In genomic region chr13:110872034-110872767, GRCh38 we compare ENCODE assay signal across 27 cellular contexts. TPM values are rescaled to one million over a fixed set of nuclear protein-coding genes. Genes with fewer than 3 reads are reported as not detected.
DNase-seq lines count a peak whose midpoint lies in the region; ATAC-seq, FAIRE-seq and TF ChIP-seq lines count a peak whose summit lies in the region.
"Had no signal": no experiment of that assay in that cellular context is flagged by ENCODE, and none has a peak within 500 bp of the region (broad histone marks: within the 10 kb centered on the region; RNA-seq: fewer than 3 reads in every experiment).

No MANE protein-coding gene starts in this region.

- no TSS peak for BruUV-seq in IMR-90 (replicated peaks; lab: Mats Ljungman, UMichigan)

- no peak overlapping the region for H3K4me3 Mint-ChIP-seq in stimulated activated memory B cell treated with anti-CD40 and anti-IgM and Interleukin-4, amounts not matched to agents 10 μg/mL and 1 μg/mL and 100 μg/mL, for 72 hours
- H3K4me3 Mint-ChIP-seq in CD8-positive, alpha-beta memory T cell = no peak overlapping the region
- H3K4me3 Mint-ChIP-seq: activated CD4-positive, alpha-beta T cell treated with anti-CD3 and anti-CD28 coated beads, Interleukin-2, amount 10 ng/mL, durations not matched to agents 7 days and 5 days; activated naive CD8-positive, alpha-beta T cell treated with anti-CD3 and anti-CD28 coated beads, Interleukin-2, amount 50 U/mL, for 24 hours; activated T-cell treated with anti-CD3 and anti-CD28 coated beads, Interleukin-2, amount 50 U/mL, for 24 hours; WTC11 had no signal

- H2AFZ ChIP-seq in IMR-90 (replicated peaks; ENCODE audit: low read length, poor library complexity) (peak overlapping the region; percentile 15), keratinocyte (ENCODE audit: control insufficient read depth, low read length) (no peak overlapping the region)

- peaks cover 15% of the 10 kb centered on the region for H3K9me1 ChIP-seq in IMR-90 (ENCODE audit: insufficient read depth, low read length)
- H3K9me1 ChIP-seq in keratinocyte (ENCODE audit: control insufficient read depth, extremely low read depth, insufficient read depth, low read length) = peaks cover 2% of the 10 kb centered on the region

- CTCF ChIA-PET in IMR-90 (lab: Yijun Ruan, JAX) = no interaction called here
- CTCF ChIA-PET in CD8-positive, alpha-beta memory T cell (lab: Charles Lee) = no interaction called here

- no peak overlapping the region for H3K18ac ChIP-seq in IMR-90 (ENCODE audit: low read depth, low read length)

- H3K36me3 ChIP-seq in IMR-90 (ENCODE audit: control insufficient read depth, insufficient read depth, low read length) (no peaks in the 10 kb centered on the region), ascending aorta (no peaks in the 10 kb centered on the region), keratinocyte (ENCODE audit: control insufficient read depth in 2 of 2, extremely low read depth in 1 of 2, insufficient read depth in 2 of 2, low read length in 2 of 2) (no peaks in the 10 kb centered on the region), esophagus squamous epithelium (no peaks in the 10 kb centered on the region)
- H3K36me3 ChIP-seq in CD8-positive, alpha-beta memory T cell (ENCODE audit: insufficient read depth, low read length) = no peaks in the 10 kb centered on the region
- H3K36me3 ChIP-seq: BLaER1, transverse colon had no signal

- dilution Hi-C loops in IMR-90 (cut with HindIII; ENCODE audit: low sequenced_read_pairs, unreplicated experiment) = no loop called here
- dilution Hi-C loops in keratinocyte (cut with MboI; ENCODE audit: extremely low pct_ligation_motif_present, low sequenced_read_pairs) = no loop called here

- H3K23ac ChIP-seq in IMR-90 (ENCODE audit: low read depth, low read length) = no peak overlapping the region

- H3K27me3 ChIP-seq in IMR-90 (ENCODE audit: control insufficient read depth, insufficient read depth, low read length) = no peaks in the 10 kb centered on the region
- no peaks in the 10 kb centered on the region for H3K27me3 ChIP-seq in ascending aorta
- peaks cover 7% of the 10 kb centered on the region for H3K27me3 ChIP-seq in keratinocyte (ENCODE audit: control insufficient read depth, extremely low read depth, insufficient read depth, low read length)
- H3K27me3 ChIP-seq in CD8-positive, alpha-beta memory T cell (ENCODE audit: insufficient read depth, low read length, poor library complexity, severe bottlenecking) = no peaks in the 10 kb centered on the region
- peaks cover 0 to 13% (median 0%) of the 10 kb centered on the region in 4 donors for H3K27me3 ChIP-seq in esophagus squamous epithelium
- H3K27me3 ChIP-seq: body of pancreas had no signal

- TF ChIP-seq CTCF in IMR-90 (conservative IDR thresholded peaks at IDR 0.05; ENCODE audit: low read depth, low read length) (no peak), ascending aorta (IDR thresholded peaks at IDR 0.05) (no peak), keratinocyte (optimal IDR thresholded peaks at IDR 0.05 in 1 of 3, IDR thresholded peaks at IDR 0.05 in 1 of 3, conservative IDR thresholded peaks at IDR 0.05 in 1 of 3; ENCODE audit: extremely low read depth in 1 of 3, insufficient read depth in 2 of 3, low read length in 3 of 3) (no peak), esophagus squamous epithelium (IDR thresholded peaks at IDR 0.05) (no peak)

- H3K4me3 ChIP-seq in IMR-90 (ENCODE audit: insufficient read depth, low read depth, low read length) = no peak overlapping the region
- no peak overlapping the region for H3K4me3 ChIP-seq in ascending aorta
- H3K4me3 ChIP-seq in keratinocyte (ENCODE audit: control insufficient read depth in 2 of 3, extremely low read depth in 1 of 3, insufficient read depth in 2 of 3, low read depth in 1 of 3, low read length in 3 of 3) = no peak overlapping the region
- H3K4me3 ChIP-seq in CD8-positive, alpha-beta memory T cell (ENCODE audit: low read length) = no peak overlapping the region
- no peak overlapping the region for H3K4me3 ChIP-seq in esophagus squamous epithelium
- H3K4me3 ChIP-seq: BLaER1, body of pancreas, transverse colon had no signal

- TF ChIP-seq RAD21 in IMR-90 (IDR thresholded peaks at IDR 0.05; ENCODE audit: low read length) = no peak

- intact Hi-C loops in IMR-90 (cut with micrococcal nuclease) = loop anchor here (5.0 kb wide), 2 partner anchors 40 to 180 kb away; no protein-coding TSS in a partner anchor
- intact Hi-C loops in ascending aorta (cut with DNase I) = loop anchor here (5.0 to 10.0 kb wide), 2 partner anchors 410 to 747 kb away; no protein-coding TSS in a partner anchor
- intact Hi-C loops in esophagus squamous epithelium (cut with DNase I) = no loop called here

- H3K14ac ChIP-seq in IMR-90 (replicated peaks; ENCODE audit: low read depth, low read length) = no peak overlapping the region

- no peaks in the 10 kb centered on the region for H4K20me1 ChIP-seq in IMR-90 (ENCODE audit: insufficient read depth, low read length)
- H4K20me1 ChIP-seq in keratinocyte (ENCODE audit: control insufficient read depth, extremely low read depth, insufficient read depth, low read length) = no peaks in the 10 kb centered on the region
- H4K20me1 ChIP-seq: BLaER1 had no signal

- H4K8ac ChIP-seq in IMR-90 (ENCODE audit: low read depth in 2 of 2, low read length in 2 of 2) = no peak overlapping the region; a peak in 1 of 4 replicates

- in situ Hi-C loops in IMR-90 (cut with MboI; ENCODE audit: low sequenced_read_pairs) = no loop called here

- H3K9ac ChIP-seq in IMR-90 (ENCODE audit: low read depth, low read length) (no peak overlapping the region), keratinocyte (ENCODE audit: control insufficient read depth, extremely low read depth, insufficient read depth, low read length) (peak overlapping the region; percentile 15)
- H3K9ac ChIP-seq: BLaER1 had no signal

- peaks cover 38% of the 10 kb centered on the region for H3K27me3 Mint-ChIP-seq in stimulated activated memory B cell treated with anti-CD40 and anti-IgM and Interleukin-4, amounts not matched to agents 10 μg/mL and 1 μg/mL and 100 μg/mL, for 72 hours
- H3K27me3 Mint-ChIP-seq in CD8-positive, alpha-beta memory T cell = peaks cover 32 to 52% of the 10 kb centered on the region in 2 donors

- FAIRE-seq in keratinocyte (lab: Jason Lieb, UNC) = no peak
- FAIRE-seq: endothelial cell of umbilical vein had no signal

- DNase-seq in IMR-90 (no peak), ascending aorta (ENCODE audit: low spot score in 2 of 2) (no peak), keratinocyte (ENCODE audit: low read depth, low spot score) (no peak), esophagus squamous epithelium (lab: John Stamatoyannopoulos, UW) (no peak)
- DNase-seq in CD8-positive, alpha-beta memory T cell = no peak
- DNase-seq: activated CD4-positive, alpha-beta T cell treated with anti-CD3 and anti-CD28 coated beads, Interleukin-2, amount 10 ng/mL, durations not matched to agents 7 days and 5 days; activated gamma-delta T cell; activated naive CD8-positive, alpha-beta T cell treated with anti-CD3 and anti-CD28 coated beads, Interleukin-2, amount 50 U/mL, for 24 hours; activated T-cell treated with anti-CD3 and anti-CD28 coated beads, Interleukin-2, amount 50 U/mL, for 24 hours; body of pancreas; Caco-2; cerebellar nuclear complex; DMS79 treated with DMSO at 0.1 percent for 48 hours; left colon; mammary epithelial cell; NCI-H510A; T-helper 9 cell; transverse colon had no signal

- H3K4me1 ChIP-seq in IMR-90 (ENCODE audit: control insufficient read depth, insufficient read depth, low read length) = peaks cover 11% of the 10 kb centered on the region; the same call in 1 of the 2 replicates
- peaks cover 11 to 23% of the 10 kb centered on the region in 2 donors for H3K4me1 ChIP-seq in ascending aorta
- peaks cover 39% of the 10 kb centered on the region for H3K4me1 ChIP-seq in keratinocyte (ENCODE audit: control insufficient read depth, extremely low read depth, insufficient read depth, low read length)
- peaks cover 14% of the 10 kb centered on the region for H3K4me1 ChIP-seq in CD8-positive, alpha-beta memory T cell (ENCODE audit: insufficient read depth, low read length)
- H3K4me1 ChIP-seq in esophagus squamous epithelium = peaks cover 6 to 62% (median 28%) of the 10 kb centered on the region in 3 donors

- no peak overlapping the region for H2BK5ac ChIP-seq in IMR-90 (ENCODE audit: low read depth, low read length, poor library complexity, severe bottlenecking)

- no peaks in the 10 kb centered on the region for H3K9me3 Mint-ChIP-seq in stimulated activated memory B cell treated with anti-CD40 and anti-IgM and Interleukin-4, amounts not matched to agents 10 μg/mL and 1 μg/mL and 100 μg/mL, for 72 hours
- no peaks in the 10 kb centered on the region for H3K9me3 Mint-ChIP-seq in CD8-positive, alpha-beta memory T cell
- H3K9me3 Mint-ChIP-seq: activated CD4-positive, alpha-beta T cell treated with anti-CD3 and anti-CD28 coated beads, Interleukin-2, amount 10 ng/mL, durations not matched to agents 7 days and 5 days; activated naive CD8-positive, alpha-beta T cell treated with anti-CD3 and anti-CD28 coated beads, Interleukin-2, amount 50 U/mL, for 24 hours; activated T-cell treated with anti-CD3 and anti-CD28 coated beads, Interleukin-2, amount 50 U/mL, for 24 hours; WTC11 had no signal

- H3K9me3 ChIP-seq in IMR-90 (ENCODE audit: control insufficient read depth, insufficient read depth, low read length) (no peaks in the 10 kb centered on the region), ascending aorta (no peaks in the 10 kb centered on the region), keratinocyte (ENCODE audit: control insufficient read depth, low read depth, low read length) (no peaks in the 10 kb centered on the region), esophagus squamous epithelium (no peaks in the 10 kb centered on the region)
- no peaks in the 10 kb centered on the region for H3K9me3 ChIP-seq in CD8-positive, alpha-beta memory T cell (ENCODE audit: low read length)
- H3K9me3 ChIP-seq: BLaER1, body of pancreas, Caco-2, transverse colon had no signal

- no peak overlapping the region for H2AK9ac ChIP-seq in IMR-90 (replicated peaks; ENCODE audit: low read depth, low read length, poor library complexity)

- H3K36me3 Mint-ChIP-seq in stimulated activated memory B cell treated with anti-CD40 and anti-IgM and Interleukin-4, amounts not matched to agents 10 μg/mL and 1 μg/mL and 100 μg/mL, for 72 hours = no peaks in the 10 kb centered on the region
- peaks cover 0 to 2% (median 0%) of the 10 kb centered on the region in 3 donors for H3K36me3 Mint-ChIP-seq in CD8-positive, alpha-beta memory T cell
- H3K36me3 Mint-ChIP-seq: WTC11 had no signal

- H2BK15ac ChIP-seq in IMR-90 (ENCODE audit: low read depth, low read length) = no peak overlapping the region

- H4K91ac ChIP-seq in IMR-90 (ENCODE audit: insufficient read depth, low read depth, low read length) = no peak overlapping the region

- H3K4ac ChIP-seq in IMR-90 (ENCODE audit: low read depth, low read length) = peak overlapping the region; percentile 17; the same call in 1 of the 2 replicates

- H3K27ac Mint-ChIP-seq in stimulated activated memory B cell treated with anti-CD40 and anti-IgM and Interleukin-4, amounts not matched to agents 10 μg/mL and 1 μg/mL and 100 μg/mL, for 72 hours = no peak overlapping the region
- no peak overlapping the region for H3K27ac Mint-ChIP-seq in CD8-positive, alpha-beta memory T cell
- H3K27ac Mint-ChIP-seq: activated CD4-positive, alpha-beta T cell treated with anti-CD3 and anti-CD28 coated beads, Interleukin-2, amount 10 ng/mL, durations not matched to agents 7 days and 5 days; activated naive CD8-positive, alpha-beta T cell treated with anti-CD3 and anti-CD28 coated beads, Interleukin-2, amount 50 U/mL, for 24 hours; activated T-cell treated with anti-CD3 and anti-CD28 coated beads, Interleukin-2, amount 50 U/mL, for 24 hours; WTC11 had no signal

- H2BK20ac ChIP-seq in IMR-90 (ENCODE audit: low read depth, low read length) = no peak overlapping the region

- ATAC-seq in IMR-90 (ENCODE audit: low read depth) = no peak
- peak; percentile 25 for ATAC-seq in stimulated activated memory B cell treated with anti-CD40 and anti-IgM and Interleukin-4, amounts not matched to agents 10 μg/mL and 1 μg/mL and 100 μg/mL, for 72 hours
- ATAC-seq in GM18505 (IDR thresholded peaks at IDR 0.05; ENCODE audit: unreplicated experiment) = no peak
- ATAC-seq in GM19328 (IDR thresholded peaks at IDR 0.05; ENCODE audit: unreplicated experiment) = no peak
- ATAC-seq: activated naive CD8-positive, alpha-beta T cell treated with anti-CD3 and anti-CD28 coated beads, Interleukin-2, amount 50 U/mL, for 24 hours; body of pancreas; left colon; Right ventricle myocardium inferior; sciatic nerve; WTC11 had no signal

- WGBS in IMR-90 (ENCODE audit: extremely low coverage in 2 of 2, insufficient read length in 1 of 2), 2 experiments = 73% methylated on average over 5 of the region's 13 CpGs; no CpG with 5 or more reads in 1 of the 2 experiments
- 0 to 66% methylated on average over 1 to 4 of the region's 13 CpGs for WGBS in esophagus squamous epithelium, 2 donors

- no peak overlapping the region for H3K56ac ChIP-seq in IMR-90 (ENCODE audit: extremely low read depth, insufficient read depth, low read length)

- H3K79me1 ChIP-seq in IMR-90 (ENCODE audit: low read depth in 1 of 2, low read length in 2 of 2) = peaks cover 9 to 19% of the 10 kb centered on the region in 2 experiments; a peak in 2 of 4 replicates

- no peak for TF ChIP-seq POLR2A in IMR-90 (IDR thresholded peaks at IDR 0.05; ENCODE audit: low read depth, low read length)
- no peak for TF ChIP-seq POLR2A in GM18505 (IDR thresholded peaks at IDR 0.05; ENCODE audit: borderline replicate concordance, extremely low read depth, insufficient read depth, insufficient read length)
- TF ChIP-seq POLR2A in esophagus squamous epithelium (IDR thresholded peaks at IDR 0.05) = no peak

- peaks cover 6% of the 10 kb centered on the region for H3K4me1 Mint-ChIP-seq in stimulated activated memory B cell treated with anti-CD40 and anti-IgM and Interleukin-4, amounts not matched to agents 10 μg/mL and 1 μg/mL and 100 μg/mL, for 72 hours
- H3K4me1 Mint-ChIP-seq in CD8-positive, alpha-beta memory T cell = peaks cover 6 to 24% (median 7%) of the 10 kb centered on the region in 3 donors

- H3K4me2 ChIP-seq in IMR-90 (ENCODE audit: low read depth, low read length) (no peak overlapping the region), keratinocyte (ENCODE audit: control insufficient read depth, extremely low read depth, insufficient read depth, low read depth, low read length) (peak overlapping the region; percentile 86)
- H3K4me2 ChIP-seq: BLaER1 had no signal

- H2BK120ac ChIP-seq in IMR-90 (ENCODE audit: low read depth, low read length) = no peak overlapping the region

- no peak overlapping the region for H2AK5ac ChIP-seq in IMR-90 (ENCODE audit: low read depth, low read length)

- no peak overlapping the region for H4K5ac ChIP-seq in IMR-90 (ENCODE audit: low read depth, low read length)

- POLR2A ChIA-PET in IMR-90 (lab: Charles Lee; ENCODE audit: unreplicated experiment) = no interaction called here
- POLR2A ChIA-PET in CD8-positive, alpha-beta memory T cell (lab: Charles Lee) = no interaction called here

- no peak overlapping the region for H3K27ac ChIP-seq in IMR-90 (ENCODE audit: insufficient read depth, low read length)
- H3K27ac ChIP-seq in ascending aorta = peak overlapping the region; percentile 23 to 78
- peak overlapping the region; percentile 60 for H3K27ac ChIP-seq in keratinocyte (ENCODE audit: control insufficient read depth, insufficient read depth, low read length)
- no peak overlapping the region for H3K27ac ChIP-seq in CD8-positive, alpha-beta memory T cell (ENCODE audit: low read depth, low read length)
- H3K27ac ChIP-seq in esophagus squamous epithelium = peak overlapping the region in 1 of 4 donors; percentile 32
- H3K27ac ChIP-seq: BLaER1, body of pancreas, HL-60 had no signal

- no peaks in the 10 kb centered on the region for H3K79me2 ChIP-seq in keratinocyte (ENCODE audit: control insufficient read depth, insufficient read depth, low read length)

RNA-seq across cellular contexts. Expression of gene ANKRD10, which starts 42.7 kb away (rescaled TPM):
- 18.3 and 24.2 TPM in 2 replicates for total RNA-seq in IMR-90 (2012; rRNA removed)
- 24.2 and 31.1 TPM in 2 replicates for polyA plus RNA-seq in IMR-90 (2012; rRNA removed)
- polyA plus RNA-seq in IMR-90 (2012; cell fraction: cytosol; rRNA removed) = 7.4 and 11.9 TPM in 2 replicates
- 105 and 271 TPM in 2 replicates for polyA plus RNA-seq in IMR-90 (2012; cell fraction: nucleus; rRNA removed; ENCODE audit: low replicate concordance)
- total RNA-seq in ascending aorta = 100 TPM
- 27.8 to 58.1 TPM (median 34.5 TPM) in 3 replicates for polyA plus RNA-seq in keratinocyte
- polyA plus RNA-seq in keratinocyte (2011; ENCODE audit: low read depth) = 27.5 TPM
- polyA plus RNA-seq in keratinocyte (2011; cell fraction: cytosol; rRNA removed) = 9.2 and 13.7 TPM in 2 replicates
- 106 and 124 TPM in 2 replicates for polyA plus RNA-seq in keratinocyte (2011; cell fraction: nucleus; rRNA removed)
- 18.2 and 28.9 TPM in 2 replicates for polyA plus RNA-seq in keratinocyte (2012; ENCODE audit: low replicate concordance)
- 14.5 to 49.4 TPM (median 25.4 TPM) in 3 replicates for polyA minus RNA-seq in keratinocyte
- polyA minus RNA-seq in keratinocyte (2011; cell fraction: cytosol; rRNA and poly(A)+ RNA removed) = 16.7 TPM
- 63.9 and 91.4 TPM in 2 replicates for polyA minus RNA-seq in keratinocyte (2011; cell fraction: nucleus; rRNA and poly(A)+ RNA removed)
- total RNA-seq in CD8-positive, alpha-beta memory T cell = 10 to 100 TPM; 65.4 to 76.1 TPM
- 65.8 TPM for polyA plus RNA-seq in CD8-positive, alpha-beta memory T cell
- 10 to 100 TPM; 19.3 to 62.9 (median 29.4) TPM for total RNA-seq in esophagus squamous epithelium

Comparison
In these comparisons a context has a peak if more than half of its experiments do, and no peak if none do; other contexts are left out.
1. H3K27ac ChIP-seq: peak in ascending aorta (2 of 2) and keratinocyte (single experiment); none in IMR-90 (single experiment) and CD8-positive, alpha-beta memory T cell (single experiment).